ENCODE assay signal across 20 cellular contexts in genomic region chr7:67913604-67914003, GRCh38.
A peak's percentile ranks its signal among the peaks of the same experiment; 100 is the strongest.
DNase-seq lines count a peak whose midpoint lies in the region; ATAC-seq, FAIRE-seq and TF ChIP-seq lines count a peak whose summit lies in the region.
"Had no signal": no experiment of that assay in that cellular context is flagged by ENCODE, and none has a peak within 500 bp of the region (broad histone marks: within the 10 kb centered on the region; RNA-seq: fewer than 3 reads in every experiment).

No MANE protein-coding gene starts in this region.

- H3K9ac ChIP-seq in keratinocyte (ENCODE audit: control insufficient read depth, extremely low read depth, insufficient read depth, low read length), result no peak overlapping the region

- no peak overlapping the region for H3K27ac Mint-ChIP-seq in WTC11
- H3K27ac Mint-ChIP-seq in MCF 10A (ENCODE audit: low read depth, unreplicated experiment), result no peak overlapping the region
- H3K27ac Mint-ChIP-seq: activated CD4-positive, alpha-beta T cell treated with anti-CD3 and anti-CD28 coated beads, Interleukin-2, amount 10 ng/mL, durations not matched to agents 7 days and 5 days; GM23338; stimulated activated effector memory CD8-positive, alpha-beta T cell treated with anti-CD3 and anti-CD28 coated beads, Interleukin-12 subunit alpha, Interleukin-12 subunit beta, amount 100 ng/mL, for 72 hours had no signal

- H3K27me3 Mint-ChIP-seq in WTC11 (ENCODE audit: low read depth) (peaks cover 18% of the 10 kb centered on the region), MCF 10A (ENCODE audit: insufficient read depth, unreplicated experiment) (no peaks in the 10 kb centered on the region)
- H3K27me3 Mint-ChIP-seq: activated CD4-positive, alpha-beta T cell treated with anti-CD3 and anti-CD28 coated beads, Interleukin-2, amount 10 ng/mL, durations not matched to agents 7 days and 5 days; central memory CD8-positive, alpha-beta T cell had no signal

- BruUV-seq in MCF 10A (replicated peaks; lab: Mats Ljungman, UMichigan), result no TSS peak

- H3K27me3 ChIP-seq in adrenal gland (no peaks in the 10 kb centered on the region), keratinocyte (ENCODE audit: control insufficient read depth, extremely low read depth, insufficient read depth, low read length) (peaks cover 4% of the 10 kb centered on the region)

- FAIRE-seq in keratinocyte (lab: Jason Lieb, UNC), result peak; percentile 92
- FAIRE-seq: D721Med, G401.6 had no signal

- H3K9me3 ChIP-seq in adrenal gland (replicated peaks in 1 of 3), result no peaks in the 10 kb centered on the region
- H3K9me3 ChIP-seq in keratinocyte (ENCODE audit: control insufficient read depth, low read depth, low read length), result peaks cover 4% of the 10 kb centered on the region

- no peaks in the 10 kb centered on the region for H3K79me2 ChIP-seq in keratinocyte (ENCODE audit: control insufficient read depth, insufficient read depth, low read length)

- H3K4me3 ChIP-seq in adrenal gland, result no peak overlapping the region
- no peak overlapping the region for H3K4me3 ChIP-seq in keratinocyte (ENCODE audit: control insufficient read depth in 2 of 3, extremely low read depth in 1 of 3, insufficient read depth in 2 of 3, low read depth in 1 of 3, low read length in 3 of 3)
- H3K4me3 ChIP-seq: GM23338, lower lobe of right lung had no signal

- no peaks in the 10 kb centered on the region for H3K36me3 ChIP-seq in adrenal gland (replicated peaks in 1 of 2)
- no peaks in the 10 kb centered on the region for H3K36me3 ChIP-seq in keratinocyte (ENCODE audit: control insufficient read depth in 2 of 2, extremely low read depth in 1 of 2, insufficient read depth in 2 of 2, low read length in 2 of 2)
- H3K36me3 ChIP-seq: lower lobe of right lung had no signal

- no peak overlapping the region for H3K4me2 ChIP-seq in keratinocyte (ENCODE audit: control insufficient read depth, extremely low read depth, insufficient read depth, low read depth, low read length)
- H3K4me2 ChIP-seq: GM23338 had no signal

- no peak overlapping the region for H3K27ac ChIP-seq in adrenal gland
- H3K27ac ChIP-seq in keratinocyte (ENCODE audit: control insufficient read depth, insufficient read depth, low read length), result no peak overlapping the region
- H3K27ac ChIP-seq: lower lobe of right lung had no signal

- dilution Hi-C loops in keratinocyte (cut with MboI; ENCODE audit: extremely low pct_ligation_motif_present, low sequenced_read_pairs), result no loop called here

- TF ChIP-seq POLR2A in adrenal gland (IDR thresholded peaks at IDR 0.05), result no peak

- CTCF ChIA-PET in WTC11 (lab: Charles Lee), result interaction anchor here (1.4 kb wide), 1 partner anchor 288 kb away, joined by 6 read pairs; no protein-coding TSS in a partner anchor
- CTCF ChIA-PET in MCF 10A (lab: Yijun Ruan, JAX), result interaction anchor here (0.8 kb wide), 1 partner anchor 47 kb away, joined by 3 read pairs; no protein-coding TSS in a partner anchor

- POLR2A ChIA-PET in WTC11 (lab: Charles Lee), result interaction anchor here (0.6 kb wide), 1 partner anchor 333 kb away, joined by 3 read pairs; no protein-coding TSS in a partner anchor
- POLR2A ChIA-PET in MCF 10A (lab: Yijun Ruan, JAX), result no interaction called here

- no peaks in the 10 kb centered on the region for H3K9me1 ChIP-seq in keratinocyte (ENCODE audit: control insufficient read depth, extremely low read depth, insufficient read depth, low read length)

- DNase-seq in ACHN (peak; percentile 9), HK-2 (ENCODE audit: unreplicated experiment) (peak; percentile 9), adrenal gland (peak in 6 of 7 donors; percentile 35 to 66 (median 52)), keratinocyte (ENCODE audit: low read depth, low spot score) (peak; percentile 33), AG08396 (ENCODE audit: low spot score) (no peak), DMS79 treated with DMSO at 0.1 percent for 48 hours (lab: John Stamatoyannopoulos, UW) (no peak), WTC11 (ENCODE audit: low spot score) (no peak), MCF 10A (ENCODE audit: unreplicated experiment) (no peak)
- DNase-seq: activated CD4-positive, alpha-beta T cell treated with anti-CD3 and anti-CD28 coated beads, Interleukin-2, amount 10 ng/mL, durations not matched to agents 7 days and 5 days; activated CD8-positive, alpha-beta memory T cell treated with anti-CD3 and anti-CD28 coated beads, Interleukin-2, amount 50 U/mL, for 48 hours; activated gamma-delta T cell; AML-193; amniotic stem cell; erythroblast; lower lobe of right lung had no signal

- ATAC-seq in WTC11, result no peak
- ATAC-seq: GM23338; lower lobe of right lung; stimulated activated effector memory CD8-positive, alpha-beta T cell treated with anti-CD3 and anti-CD28 coated beads, Interleukin-12 subunit alpha, Interleukin-12 subunit beta, amount 100 ng/mL, for 72 hours had no signal

- intact Hi-C loops in adrenal gland (cut with DNase I), result no loop called here
- intact Hi-C loops in MCF 10A (cut with micrococcal nuclease), result no loop called here

- H4K20me1 ChIP-seq in keratinocyte (ENCODE audit: control insufficient read depth, extremely low read depth, insufficient read depth, low read length), result no peaks in the 10 kb centered on the region

- H3K9me3 Mint-ChIP-seq in WTC11 (peaks cover 7% of the 10 kb centered on the region), MCF 10A (ENCODE audit: unreplicated experiment) (peaks cover 22% of the 10 kb centered on the region)

- no peak overlapping the region for H2AFZ ChIP-seq in keratinocyte (ENCODE audit: control insufficient read depth, low read length)
- H2AFZ ChIP-seq: GM23338 had no signal

- H3K36me3 Mint-ChIP-seq in WTC11 (peaks cover 7% of the 10 kb centered on the region), MCF 10A (ENCODE audit: insufficient read depth, unreplicated experiment) (no peaks in the 10 kb centered on the region)
- H3K36me3 Mint-ChIP-seq: stimulated activated effector memory CD8-positive, alpha-beta T cell treated with anti-CD3 and anti-CD28 coated beads, Interleukin-12 subunit alpha, Interleukin-12 subunit beta, amount 100 ng/mL, for 72 hours had no signal

- no peak for TF ChIP-seq CTCF in adrenal gland (IDR thresholded peaks at IDR 0.05)
- no peak for TF ChIP-seq CTCF in keratinocyte (optimal IDR thresholded peaks at IDR 0.05 in 1 of 3, IDR thresholded peaks at IDR 0.05 in 1 of 3, conservative IDR thresholded peaks at IDR 0.05 in 1 of 3; ENCODE audit: extremely low read depth in 1 of 3, insufficient read depth in 2 of 3, low read length in 3 of 3)
- TF ChIP-seq CTCF in WTC11 (IDR thresholded peaks at IDR 0.05), result no peak
- TF ChIP-seq CTCF in MCF 10A (IDR thresholded peaks at IDR 0.05; ENCODE audit: unreplicated experiment), result no peak

- H3K4me1 Mint-ChIP-seq in WTC11 (peaks cover 44% of the 10 kb centered on the region), MCF 10A (ENCODE audit: insufficient read depth, unreplicated experiment) (no peaks in the 10 kb centered on the region)
- H3K4me1 Mint-ChIP-seq: GM23338 had no signal

- in situ Hi-C loops in ACHN (cut with HindIII; ENCODE audit: low pct_ligation_motif_present, low pct_unique_long_range_greater_than_20kb, low sequenced_read_pairs), result no loop called here

- H3K4me1 ChIP-seq in adrenal gland (replicated peaks in 1 of 2), result no peaks in the 10 kb centered on the region
- peaks cover 10% of the 10 kb centered on the region for H3K4me1 ChIP-seq in keratinocyte (ENCODE audit: control insufficient read depth, extremely low read depth, insufficient read depth, low read length)
- H3K4me1 ChIP-seq: lower lobe of right lung had no signal

- H3K4me3 Mint-ChIP-seq in WTC11, result no peak overlapping the region
- H3K4me3 Mint-ChIP-seq in MCF 10A (ENCODE audit: unreplicated experiment), result no peak overlapping the region
- H3K4me3 Mint-ChIP-seq: activated CD4-positive, alpha-beta T cell treated with anti-CD3 and anti-CD28 coated beads, Interleukin-2, amount 10 ng/mL, durations not matched to agents 7 days and 5 days; central memory CD8-positive, alpha-beta T cell; GM23338; stimulated activated effector memory CD8-positive, alpha-beta T cell treated with anti-CD3 and anti-CD28 coated beads, Interleukin-12 subunit alpha, Interleukin-12 subunit beta, amount 100 ng/mL, for 72 hours had no signal

TF ChIP-seq in WTC11, 78 proteins besides CTCF, POLR2A, EP300 and RAD21 (continues in another document):
- TF ChIP-seq JUN (CRISPR knock-in tag; IDR thresholded peaks at IDR 0.05), result no peak
- no peak for TF ChIP-seq FOXJ3 (CRISPR knock-in tag; IDR thresholded peaks at IDR 0.05; ENCODE audit: borderline replicate concordance)
- TF ChIP-seq, protein P1, sequence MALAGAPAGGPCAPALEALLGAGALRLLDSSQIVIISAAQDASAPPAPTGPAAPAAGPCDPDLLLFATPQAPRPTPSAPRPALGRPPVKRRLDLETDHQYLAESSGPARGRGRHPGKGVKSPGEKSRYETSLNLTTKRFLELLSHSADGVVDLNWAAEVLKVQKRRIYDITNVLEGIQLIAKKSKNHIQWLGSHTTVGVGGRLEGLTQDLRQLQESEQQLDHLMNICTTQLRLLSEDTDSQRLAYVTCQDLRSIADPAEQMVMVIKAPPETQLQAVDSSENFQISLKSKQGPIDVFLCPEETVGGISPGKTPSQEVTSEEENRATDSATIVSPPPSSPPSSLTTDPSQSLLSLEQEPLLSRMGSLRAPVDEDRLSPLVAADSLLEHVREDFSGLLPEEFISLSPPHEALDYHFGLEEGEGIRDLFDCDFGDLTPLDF (CRISPR knock-in tag; IDR thresholded peaks at IDR 0.05), result no peak
- no peak for TF ChIP-seq FOXP1 (CRISPR knock-in tag; IDR thresholded peaks at IDR 0.05; ENCODE audit: borderline replicate concordance)

Comparison
In these comparisons a context has a peak if more than half of its experiments do, and no peak if none do; other contexts are left out.
1. DNase-seq: peak in ACHN (single experiment), HK-2 (single experiment), adrenal gland (6 of 7) and keratinocyte (single experiment); none in AG08396 (single experiment), DMS79 treated with DMSO at 0.1 percent for 48 hours (single experiment), WTC11 (single experiment) and MCF 10A (single experiment).